In the genomic region with DNA sequence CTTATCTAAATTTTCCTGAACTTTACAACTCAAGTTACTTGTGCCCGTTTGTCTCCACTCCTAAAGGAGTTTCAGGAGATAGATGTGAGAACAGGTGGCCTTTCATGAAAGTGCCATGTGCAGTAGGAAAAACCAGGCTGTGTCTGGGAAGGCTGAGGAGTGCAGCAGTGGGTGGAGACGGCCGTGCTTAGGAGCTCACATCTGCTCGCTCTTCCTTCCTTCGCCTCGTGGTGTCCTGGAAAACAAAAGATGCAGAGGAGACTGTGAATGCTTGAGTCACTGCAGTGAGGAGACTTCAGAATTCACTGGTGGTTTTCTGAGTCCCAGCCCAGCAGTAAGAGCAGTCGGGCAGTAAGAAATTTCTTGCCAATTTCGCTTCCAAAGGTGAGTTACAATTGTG, we compare ENCODE assay signal across 16 cellular contexts.
DNase-seq lines count a peak whose midpoint lies in the region; ATAC-seq, FAIRE-seq and TF ChIP-seq lines count a peak whose summit lies in the region.
"Had no signal": no experiment of that assay in that cellular context is flagged by ENCODE, and none has a peak within 500 bp of the region (broad histone marks: within the 10 kb centered on the region; RNA-seq: fewer than 3 reads in every experiment).

No MANE protein-coding gene starts in this region.

- H3K79me1 ChIP-seq in H1 (ENCODE audit: low read depth, low read length), result peaks cover 2% of the 10 kb centered on the region; the same call in 1 of the 2 replicates

- ATAC-seq in GM21825 (IDR thresholded peaks at IDR 0.05; ENCODE audit: unreplicated experiment), result no peak
- ATAC-seq: K562, mucosa of descending colon, sciatic nerve had no signal

- 0 out of 4 replicates have a peak, but pooled peaks cover 0 to 9% of the 10 kb centered on the region in 2 experiments for H3K79me2 ChIP-seq in H1 (ENCODE audit: control insufficient read depth in 1 of 2, insufficient read depth in 2 of 2, low read length in 2 of 2)

- H3K9me3 ChIP-seq in H1 (ENCODE audit: insufficient read depth in 2 of 2, low read depth in 1 of 2, low read length in 1 of 2) (no peaks in the 10 kb centered on the region), mesodermal cell (ENCODE audit: control insufficient read depth, low read length) (no peaks in the 10 kb centered on the region)
- H3K9me3 ChIP-seq: mucosa of descending colon, stomach had no signal

- no peak overlapping the region for H3K18ac ChIP-seq in H1 (ENCODE audit: extremely low read depth, low read length)

- H3K14ac ChIP-seq in H1 (ENCODE audit: insufficient read length), result no peak overlapping the region

- no peaks in the 10 kb centered on the region for H3K27me3 ChIP-seq in H1 (replicated peaks in 1 of 4; ENCODE audit: control insufficient read depth in 3 of 4, extremely low read depth in 1 of 4, insufficient read depth in 3 of 4, low read length in 3 of 4)
- H3K27me3 ChIP-seq: stomach had no signal

- H2BK5ac ChIP-seq in H1 (ENCODE audit: low read depth, low read length), result 0 out of 2 replicates have a peak overlapping the region, but pooled peaks have one; percentile 22

- no peak for TF ChIP-seq RAD21 in H1 (IDR thresholded peaks at IDR 0.05 in 1 of 2, conservative IDR thresholded peaks at IDR 0.05 in 1 of 2; ENCODE audit: low read depth in 2 of 2, low read length in 2 of 2)

- FAIRE-seq in H1 (lab: Jason Lieb, UNC), result no peak
- FAIRE-seq: G401.6, K562 had no signal

- DNase-seq in AG20443 (ENCODE audit: low spot score) (peak; percentile 89), LHCN-M2 (ENCODE audit: low read depth) (peak; percentile 37), H1 (ENCODE audit: low read depth in 1 of 2, low spot score in 2 of 2) (no peak), activated T-cell treated with anti-CD3 and anti-CD28 coated beads for 4 hours (no peak), GDM1 (lab: John Stamatoyannopoulos, UW) (no peak)
- DNase-seq in activated CD4-positive, alpha-beta T cell treated with anti-CD3 and anti-CD28 coated beads, Interleukin-2, amount 50 U/mL, for 1 hour, result no peak
- DNase-seq: mucosa of descending colon, NCI-H1694, stomach had no signal

- H3K36me3 ChIP-seq in H1 (ENCODE audit: control insufficient read depth in 2 of 4, insufficient read depth in 4 of 4, low read length in 3 of 4) (no peaks in the 10 kb centered on the region), mesodermal cell (ENCODE audit: control insufficient read depth, insufficient read depth, low read length) (peaks cover 14% of the 10 kb centered on the region)
- H3K36me3 ChIP-seq: stomach had no signal

- H4K91ac ChIP-seq in H1 (replicated peaks; ENCODE audit: insufficient read length, low read length), result no peak overlapping the region

- no peak overlapping the region for H3K9ac ChIP-seq in H1 (replicated peaks in 1 of 4; ENCODE audit: extremely low read depth in 1 of 4, low read depth in 3 of 4, low read length in 3 of 4)

- H2AFZ ChIP-seq in H1 (ENCODE audit: low read length), result no peak overlapping the region

- no peak overlapping the region for H2BK120ac ChIP-seq in H1 (replicated peaks; ENCODE audit: low read depth, low read length)

- POLR2A ChIA-PET in H1 (lab: Charles Lee; ENCODE audit: partially characterized antibody), result interaction anchor here (0.9 to 1.1 kb wide), 2 partner anchors 11 to 17 kb away, joined by 3 to 4 read pairs; no protein-coding TSS in a partner anchor

- H4K8ac ChIP-seq in H1 (ENCODE audit: extremely low read depth, insufficient read depth, low read length), result no peak overlapping the region

- no peaks in the 10 kb centered on the region for H4K20me1 ChIP-seq in H1 (replicated peaks in 1 of 2; ENCODE audit: control insufficient read depth in 1 of 2, insufficient read depth in 2 of 2, low read length in 2 of 2)

- no peak for TF ChIP-seq CTCF in H1 (IDR thresholded peaks at IDR 0.05; ENCODE audit: control extremely low read depth in 1 of 3, insufficient read depth in 1 of 3, low read depth in 1 of 3, low read length in 3 of 3)

- TF ChIP-seq EP300 in H1 (IDR thresholded peaks at IDR 0.05; ENCODE audit: borderline replicate concordance in 1 of 2, low read depth in 2 of 2, low read length in 2 of 2), result no peak

- 68% methylated on average over 8 of the region's 8 CpGs; no CpG with 5 or more reads in 1 of the 2 experiments for WGBS in H1 (ENCODE audit: extremely low coverage in 1 of 2, insufficient coverage in 1 of 2, insufficient read length in 1 of 2, insufficient replicate concordance in 2 of 2, low coverage in 1 of 2, low lambda C conversion rate in 2 of 2, missing lambda C conversion rate in 1 of 2), 2 experiments
- 55 to 63% methylated on average over 3 to 8 of the region's 8 CpGs for WGBS in mesodermal cell (ENCODE audit: insufficient coverage in 2 of 2), 2 experiments

- no peak overlapping the region for H3K23ac ChIP-seq in H1 (ENCODE audit: insufficient read length)

- no peak for TF ChIP-seq POLR2A in H1 (IDR thresholded peaks at IDR 0.05; ENCODE audit: control extremely low read depth in 1 of 2, low read depth in 2 of 2, low read length in 2 of 2)

- H2BK20ac ChIP-seq in H1 (ENCODE audit: low read length), result no peak overlapping the region

- CTCF ChIA-PET in H1 (lab: Charles Lee; ENCODE audit: partially characterized antibody), result interaction anchor here (0.5 to 3.0 kb wide), 11 partner anchors 12 to 334 kb away, joined by 3 to 22 read pairs (median 3); no protein-coding TSS in a partner anchor

- H2BK15ac ChIP-seq in H1 (ENCODE audit: low read length), result no peak overlapping the region

- H2AK5ac ChIP-seq in H1 (ENCODE audit: low read depth, low read length), result no peak overlapping the region

- H3K4ac ChIP-seq in H1 (replicated peaks; ENCODE audit: insufficient read length, low read depth, low read length), result no peak overlapping the region

- H2BK12ac ChIP-seq in H1 (ENCODE audit: low read depth, low read length), result no peak overlapping the region

- H3K23me2 ChIP-seq in H1 (ENCODE audit: low read depth, low read length), result peaks cover 2% of the 10 kb centered on the region; the same call in 1 of the 2 replicates

- no peak overlapping the region for H3K56ac ChIP-seq in H1 (replicated peaks; ENCODE audit: insufficient read length, low read depth, low read length)

- no peak overlapping the region for H3K4me2 ChIP-seq in H1 (ENCODE audit: insufficient read depth in 1 of 2, low read depth in 2 of 2, low read length in 2 of 2)

- peaks cover 0 to 16% (median 13%) of the 10 kb centered on the region in 4 experiments; a peak in 5 of 7 replicates for H3K4me1 ChIP-seq in H1 (replicated peaks in 1 of 4; ENCODE audit: control insufficient read depth in 3 of 4, insufficient read depth in 4 of 4, low read length in 3 of 4)
- H3K4me1 ChIP-seq in mesodermal cell (ENCODE audit: control insufficient read depth, insufficient read depth, low read length, poor library complexity, severe bottlenecking), result peaks cover 39% of the 10 kb centered on the region

- H4K5ac ChIP-seq in H1 (ENCODE audit: insufficient read length, low read depth, low read length), result no peak overlapping the region

- H3K27ac ChIP-seq in H1 (ENCODE audit: low read depth, low read length) (no peak overlapping the region), mesodermal cell (ENCODE audit: low read depth, low read length, severe bottlenecking) (peak overlapping the region; percentile 54)
- H3K27ac ChIP-seq: C4-2B, SK-N-MC, stomach had no signal

- H3K4me3 ChIP-seq in H1 (ENCODE audit: extremely low read depth in 1 of 4, insufficient read depth in 2 of 4, low read depth in 3 of 4, low read length in 4 of 4), result no peak overlapping the region
- no peak overlapping the region for H3K4me3 ChIP-seq in mesodermal cell (ENCODE audit: extremely low read depth, insufficient read depth, low read length, poor library complexity, severe bottlenecking)
- H3K4me3 ChIP-seq: K562, mucosa of descending colon, SK-N-MC, stomach had no signal

TF ChIP-seq in H1, 55 proteins besides CTCF, POLR2A, EP300 and RAD21:
- no peak for TF ChIP-seq POU5F1 (IDR thresholded peaks at IDR 0.05; ENCODE audit: low read depth, low read length)
- TF ChIP-seq KDM1A (IDR thresholded peaks at IDR 0.05; ENCODE audit: borderline replicate concordance, low read length), result no peak
- TF ChIP-seq ZNF274 (IDR thresholded peaks at IDR 0.05; ENCODE audit: borderline replicate concordance, extremely low read depth, low read length), result no peak

Comparison
In these comparisons a context has a peak if more than half of its experiments do, and no peak if none do; other contexts are left out.
1. DNase-seq: peak in AG20443 (single experiment) and LHCN-M2 (single experiment); none in H1 (0 of 2), activated T-cell treated with anti-CD3 and anti-CD28 coated beads for 4 hours (single experiment), GDM1 (single experiment) and activated CD4-positive, alpha-beta T cell treated with anti-CD3 and anti-CD28 coated beads, Interleukin-2, amount 50 U/mL, for 1 hour (single experiment).